In the genomic region with DNA sequence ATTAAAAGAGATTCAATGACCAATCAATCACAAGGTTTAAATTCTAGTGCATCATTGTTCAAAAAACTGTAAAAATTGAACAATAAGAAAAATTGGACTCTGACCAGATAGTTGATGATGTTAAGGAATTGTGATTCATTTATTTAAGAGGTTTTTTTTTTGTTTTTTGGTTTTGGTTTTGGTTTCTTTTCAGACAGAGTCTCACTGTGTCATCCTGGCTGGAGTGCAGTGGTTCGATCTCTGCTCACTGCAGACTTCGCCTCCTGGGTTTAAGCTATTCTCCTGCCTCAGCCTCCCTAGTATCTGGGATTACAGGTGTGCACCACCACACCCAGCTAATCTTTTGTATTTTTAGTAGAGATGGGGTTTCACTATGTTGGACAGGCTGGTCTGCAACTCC, we compare ENCODE assay signal across 19 cellular contexts.
"Had no signal": no experiment of that assay in that cellular context is flagged by ENCODE, and none has a peak within 500 bp of the region (broad histone marks: within the 10 kb centered on the region; RNA-seq: fewer than 3 reads in every experiment).

No MANE protein-coding gene starts in this region.

- H3K27ac Mint-ChIP-seq: activated CD4-positive, alpha-beta T cell treated with anti-CD3 and anti-CD28 coated beads, Interleukin-2, amount 10 ng/mL, durations not matched to agents 24 days and 14 days; T-helper 1 cell treated with Interleukin-12 subunit alpha and Interleukin-12 subunit beta and Interleukin-4 antibody, amounts not matched to agents 30 μg/mL and 1 μg/mL, for 36 hours had no signal

- H3K27me3 Mint-ChIP-seq: activated CD4-positive, alpha-beta T cell treated with anti-CD3 and anti-CD28 coated beads, Interleukin-2, amount 10 ng/mL, durations not matched to agents 24 days and 14 days had no signal

- H3K36me3 Mint-ChIP-seq: naive thymus-derived CD4-positive, alpha-beta T cell had no signal

- H3K9me3 Mint-ChIP-seq: activated CD4-positive, alpha-beta T cell treated with anti-CD3 and anti-CD28 coated beads, Interleukin-2, amount 10 ng/mL, durations not matched to agents 24 days and 14 days; central memory CD8-positive, alpha-beta T cell; naive thymus-derived CD4-positive, alpha-beta T cell; T-helper 1 cell treated with Interleukin-12 subunit alpha and Interleukin-12 subunit beta and Interleukin-4 antibody, amounts not matched to agents 30 μg/mL and 1 μg/mL, for 36 hours had no signal

- ATAC-seq: mucosa of descending colon; naive thymus-derived CD4-positive, alpha-beta T cell had no signal

- H3K4me3 Mint-ChIP-seq: activated CD4-positive, alpha-beta T cell treated with anti-CD3 and anti-CD28 coated beads, Interleukin-2, amount 10 ng/mL, durations not matched to agents 24 days and 14 days; central memory CD8-positive, alpha-beta T cell; T-helper 1 cell treated with Interleukin-12 subunit alpha and Interleukin-12 subunit beta and Interleukin-4 antibody, amounts not matched to agents 30 μg/mL and 1 μg/mL, for 36 hours had no signal

- DNase-seq: activated CD4-positive, alpha-beta T cell treated with anti-CD3 and anti-CD28 coated beads, Interleukin-2, amount 10 ng/mL, durations not matched to agents 24 days and 14 days; activated T-cell treated with anti-CD3 and anti-CD28 coated beads, Interleukin-2, amount 50 U/mL, for 48 hours; anterior cingulate cortex; brain microvascular endothelial cell; cortex of kidney; effector CD4-positive, alpha-beta T cell; foreskin fibroblast; glutamatergic neuron; left ventricle myocardium inferior; mucosa of descending colon; naive thymus-derived CD4-positive, alpha-beta T cell; ovary; sigmoid colon; spleen; thyroid gland; uterus; WERI-Rb-1 had no signal

- H3K36me3 ChIP-seq: brain microvascular endothelial cell, left ventricle myocardium inferior, ovary, sigmoid colon, spleen, thyroid gland, uterus, WERI-Rb-1 had no signal

- H3K27ac ChIP-seq: brain microvascular endothelial cell, left ventricle myocardium inferior, ovary, sigmoid colon, spleen, thyroid gland, uterus, WERI-Rb-1 had no signal

- H3K9me3 ChIP-seq: left ventricle myocardium inferior, mucosa of descending colon, ovary, sigmoid colon, spleen, thyroid gland, uterus had no signal
